In genomic region chr15:101276501-101277037, GRCh38 we compare ENCODE assay signal across 8 cellular contexts. TPM values are rescaled to one million over a fixed set of nuclear protein-coding genes. Genes with fewer than 3 reads are reported as not detected.
DNase-seq lines count a peak whose midpoint lies in the region; ATAC-seq and TF ChIP-seq lines count a peak whose summit lies in the region.

No MANE protein-coding gene starts in this region.

- peak overlapping the region; percentile 100 for H3K9ac ChIP-seq in GM23248

- H3K36me3 Mint-ChIP-seq in type B pancreatic cell: peaks cover 30% of the 10 kb centered on the region

- peaks cover 57% of the 10 kb centered on the region for H3F3A ChIP-seq in GM23248 (ENCODE audit: insufficient read depth)

- H3K27ac Mint-ChIP-seq in type B pancreatic cell: peak overlapping the region; percentile 98

- intact Hi-C loops in right lobe of liver (cut with DNase I): no loop called here

- H3K9me3 ChIP-seq in GM23248 (ENCODE audit: low read depth): no peaks in the 10 kb centered on the region
- no peaks in the 10 kb centered on the region for H3K9me3 ChIP-seq in right lobe of liver

- H3K27me3 ChIP-seq in GM23248 (replicated peaks; ENCODE audit: insufficient read depth) (no peaks in the 10 kb centered on the region), right lobe of liver (no peaks in the 10 kb centered on the region)

- in situ Hi-C loops in GM23248 (cut with MboI): no loop called here

- H3K4me1 Mint-ChIP-seq in type B pancreatic cell (ENCODE audit: unreplicated experiment): peaks cover 7% of the 10 kb centered on the region

- 3 to 4% methylated on average over 14 of the region's 14 CpGs for WGBS in GM23248 (ENCODE audit: low coverage in 1 of 2, low lambda C conversion rate in 2 of 2, missing lambda C conversion rate in 2 of 2), 2 experiments
- WGBS in right lobe of liver (ENCODE audit: insufficient coverage, low coverage, low lambda C conversion rate, missing lambda C conversion rate): 6% methylated on average over 14 of the region's 14 CpGs

- no peak for ATAC-seq in right lobe of liver

- peak overlapping the region; percentile 98 for H3K4me3 Mint-ChIP-seq in type B pancreatic cell

- no peaks in the 10 kb centered on the region for H4K20me1 ChIP-seq in GM23248 (ENCODE audit: insufficient read depth)

- peak overlapping the region; percentile 43 for H2AFZ ChIP-seq in GM23248

- H3K4me3 ChIP-seq in GM23248 (peak overlapping the region; percentile 99), NB4 (ENCODE audit: low read depth, low read length) (peak overlapping the region; percentile 87), right lobe of liver (peak overlapping the region; percentile 94 to 97 (median 94))

- H3K27me3 Mint-ChIP-seq in type B pancreatic cell: no peaks in the 10 kb centered on the region

- peaks cover 43% of the 10 kb centered on the region for H3K79me2 ChIP-seq in GM23248 (ENCODE audit: insufficient read depth)

- DNase-seq in NCI-H146 (lab: John Stamatoyannopoulos, UW): peak; percentile 29
- DNase-seq in NCI-H146 treated with DMSO at 0.1 percent for 48 hours (lab: John Stamatoyannopoulos, UW; ENCODE audit: unreplicated experiment): no peak
- DNase-seq in GM23248: peak; percentile 82
- peak; percentile 67 for DNase-seq in NB4 (ENCODE audit: low read depth)
- peak; percentile 60 for DNase-seq in astrocyte of the hippocampus (ENCODE audit: low read depth, low spot score)
- DNase-seq in right lobe of liver: no peak
- no peak for DNase-seq in type B pancreatic cell (ENCODE audit: extremely low spot score, unreplicated experiment)
- no peak for DNase-seq in HuH-7.5 (ENCODE audit: low spot score)

- TF ChIP-seq POLR2A in NB4 (IDR thresholded peaks at IDR 0.05; ENCODE audit: extremely low read depth, insufficient read length) (no peak), right lobe of liver (IDR thresholded peaks at IDR 0.05) (no peak)

- peak overlapping the region; percentile 98 for H3K27ac ChIP-seq in GM23248
- peak overlapping the region; percentile 59 to 86 (median 69) for H3K27ac ChIP-seq in right lobe of liver

- no peaks in the 10 kb centered on the region for H3K9me2 ChIP-seq in GM23248 (ENCODE audit: insufficient read depth)

- no peaks in the 10 kb centered on the region for H3K9me3 Mint-ChIP-seq in type B pancreatic cell

- H3K36me3 ChIP-seq in GM23248 (ENCODE audit: low read depth): peaks cover 50% of the 10 kb centered on the region
- peaks cover 24 to 42% (median 31%) of the 10 kb centered on the region in 4 donors for H3K36me3 ChIP-seq in right lobe of liver

- peak; percentile 20 for TF ChIP-seq CTCF in NB4 (IDR thresholded peaks at IDR 0.05; ENCODE audit: low read depth, low read length)
- TF ChIP-seq CTCF in right lobe of liver (IDR thresholded peaks at IDR 0.05): peak in 3 of 4 donors; percentile 3 to 24 (median 20)
- TF ChIP-seq CTCF in type B pancreatic cell (conservative IDR thresholded peaks at IDR 0.05): peak; percentile 73

- H3K4me2 ChIP-seq in GM23248 (ENCODE audit: unreplicated experiment): peak overlapping the region; percentile 99

- H3K4me1 ChIP-seq in GM23248 (ENCODE audit: insufficient read depth): peaks cover 13% of the 10 kb centered on the region; the same call in 1 of the 2 replicates
- H3K4me1 ChIP-seq in right lobe of liver: peaks cover 0 to 33% (median 13%) of the 10 kb centered on the region in 4 donors

RNA-seq across cellular contexts. Expression of gene SELENOS, which starts 0.7 kb away (rescaled TPM):
- 98.7 and 98.9 TPM in 2 replicates for total RNA-seq in GM23248 (2014; rRNA removed; shearing (Covaris generic))
- polyA plus RNA-seq in GM23248 (2016; fragmentation: Nextera tagmentation; extraction: Ambion mirVana): 142 TPM in 2 replicates
- 10 to 100 TPM; 30.4 to 52.5 (median 39.6) TPM for total RNA-seq in right lobe of liver
- total RNA-seq in type B pancreatic cell (ENCODE audit: low replicate concordance): 47.2 and 74.3 TPM in 2 replicates

RNA-seq across cellular contexts. Expression of gene SNRPA1, which starts 18.5 kb away (rescaled TPM):
- 29.3 and 35.2 TPM in 2 replicates for total RNA-seq in GM23248 (2014; rRNA removed; shearing (Covaris generic))
- 67.7 and 70.4 TPM in 2 replicates for polyA plus RNA-seq in GM23248 (2016; fragmentation: Nextera tagmentation; extraction: Ambion mirVana)
- 10 to 100 TPM; 17.7 to 28.6 (median 24.1) TPM for total RNA-seq in right lobe of liver
- 72.6 and 80.3 TPM in 2 replicates for total RNA-seq in type B pancreatic cell (ENCODE audit: low replicate concordance)

RNA-seq across cellular contexts. Expression of gene CHSY1, which starts 24.7 kb away (rescaled TPM):
- 29.8 and 31.3 TPM in 2 replicates for total RNA-seq in GM23248 (2014; rRNA removed; shearing (Covaris generic))
- 4.8 and 5.2 TPM in 2 replicates for polyA plus RNA-seq in GM23248 (2016; fragmentation: Nextera tagmentation; extraction: Ambion mirVana)
- total RNA-seq in right lobe of liver: 10 to 100 TPM in 2 of 6 experiments, 1 to 10 TPM in 4; 4.9 to 12.6 (median 7.2) TPM
- 18.4 and 43.0 TPM in 2 replicates for total RNA-seq in type B pancreatic cell (ENCODE audit: low replicate concordance)

Comparison
In these comparisons a context has a peak if more than half of its experiments do, and no peak if none do; other contexts are left out.
1. DNase-seq: peak in NCI-H146 (single experiment), GM23248 (single experiment), NB4 (single experiment) and astrocyte of the hippocampus (single experiment); none in NCI-H146 treated with DMSO at 0.1 percent for 48 hours (single experiment), right lobe of liver (0 of 3), type B pancreatic cell (single experiment) and HuH-7.5 (single experiment).
2. CTCF ChIP-seq: peak in every context shown above with its lines; median percentile 73 in type B pancreatic cell; 20 in NB4; 20 in right lobe of liver.
3. Peak in every context shown above with its lines, with median percentiles within 50 percentile points of each other: H3K4me3 ChIP-seq.